ENCODE assay signal across 16 cellular contexts in the genomic region with DNA sequence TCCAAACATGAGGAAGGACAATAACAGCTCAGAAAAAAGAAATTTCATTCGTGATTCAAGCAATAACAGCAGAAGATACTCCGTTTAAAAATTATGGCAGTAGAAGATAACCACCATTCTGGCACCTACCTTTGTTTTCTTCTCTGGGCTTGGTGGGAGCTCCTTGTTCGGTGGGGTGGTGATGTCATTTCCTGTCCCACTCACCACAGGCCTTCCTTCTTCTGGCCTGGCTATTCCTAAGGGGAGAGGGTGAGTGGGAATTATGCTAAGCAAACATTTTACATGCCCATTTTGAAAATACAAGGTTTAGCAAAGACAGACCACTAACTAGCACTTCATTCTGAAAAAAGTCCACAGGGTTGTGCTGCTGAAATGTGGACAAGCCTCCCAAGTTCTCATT.
DNase-seq lines count a peak whose midpoint lies in the region; ATAC-seq and TF ChIP-seq lines count a peak whose summit lies in the region.
"Had no signal": no experiment of that assay in that cellular context is flagged by ENCODE, and none has a peak within 500 bp of the region (broad histone marks: within the 10 kb centered on the region; RNA-seq: fewer than 3 reads in every experiment).

No MANE protein-coding gene starts in this region.

- H3K9me1 ChIP-seq in IMR-90 (ENCODE audit: insufficient read depth, low read length) = no peaks in the 10 kb centered on the region; the same call in 1 of the 2 replicates

- no peak overlapping the region for H2BK5ac ChIP-seq in IMR-90 (ENCODE audit: low read depth, low read length, poor library complexity, severe bottlenecking)

- no peaks in the 10 kb centered on the region for H3K27me3 Mint-ChIP-seq in CD4-positive, CD25-positive, alpha-beta regulatory T cell
- H3K27me3 Mint-ChIP-seq in memory B cell = no peaks in the 10 kb centered on the region
- H3K27me3 Mint-ChIP-seq in activated T-helper 2 cell treated with anti-CD3 and anti-CD28 coated beads, Interferon-gamma antibody, Interleukin-2, Interleukin-4, amounts not matched to agents 10 μg/mL and 5 μg/mL and 100 μg/mL, durations not matched to agents 14 hours and 24 hours and 36 hours (ENCODE audit: low read depth) = no peaks in the 10 kb centered on the region
- H3K27me3 Mint-ChIP-seq: B cell; naive thymus-derived CD4-positive, alpha-beta T cell had no signal

- no peaks in the 10 kb centered on the region for H3K27me3 ChIP-seq in CD4-positive, CD25-positive, alpha-beta regulatory T cell (ENCODE audit: control insufficient read depth, insufficient read depth, low read length)
- no peaks in the 10 kb centered on the region for H3K27me3 ChIP-seq in IMR-90 (ENCODE audit: control insufficient read depth, insufficient read depth, low read length)
- H3K27me3 ChIP-seq: adrenal gland had no signal

- H3K79me2 ChIP-seq in OCI-LY7 (ENCODE audit: insufficient read depth, low read depth, low read length) = no peaks in the 10 kb centered on the region

- no peak overlapping the region for H2AK5ac ChIP-seq in IMR-90 (ENCODE audit: low read depth, low read length)

- H2AFZ ChIP-seq in IMR-90 (replicated peaks; ENCODE audit: low read length, poor library complexity) = no peak overlapping the region
- no peak overlapping the region for H2AFZ ChIP-seq in OCI-LY7 (ENCODE audit: low read length)

- H3K9ac ChIP-seq in IMR-90 (ENCODE audit: low read depth, low read length) = no peak overlapping the region

- no peak overlapping the region for H3K4me3 ChIP-seq in CD4-positive, CD25-positive, alpha-beta regulatory T cell (ENCODE audit: low read depth, low read length)
- H3K4me3 ChIP-seq in IMR-90 (ENCODE audit: insufficient read depth, low read depth, low read length) (no peak overlapping the region), cardiac fibroblast (replicated peaks in 1 of 2; ENCODE audit: low read depth in 2 of 2, low read length in 2 of 2) (no peak overlapping the region), OCI-LY7 (ENCODE audit: low read depth, low read length, poor library complexity, severe bottlenecking) (no peak overlapping the region)
- H3K4me3 ChIP-seq: adrenal gland had no signal

- H3K56ac ChIP-seq in IMR-90 (ENCODE audit: extremely low read depth, insufficient read depth, low read length) = no peak overlapping the region

- intact Hi-C loops in IMR-90 (cut with micrococcal nuclease) = loop anchor here (5.0 to 10.0 kb wide), 2 partner anchors 115 to 278 kb away; no protein-coding TSS in a partner anchor
- intact Hi-C loops in activated T-helper 2 cell treated with anti-CD3 and anti-CD28 coated beads, Interferon-gamma antibody, Interleukin-2, Interleukin-4, amounts not matched to agents 10 μg/mL and 5 μg/mL and 100 μg/mL, durations not matched to agents 14 hours and 24 hours and 36 hours (cut with micrococcal nuclease) = no loop called here
- intact Hi-C loops in OCI-LY7 (cut with micrococcal nuclease; ENCODE audit: unreplicated experiment) = no loop called here

- BruUV-seq in IMR-90 (replicated peaks; lab: Mats Ljungman, UMichigan) = no TSS peak
- BruUV-seq in OCI-LY7 (replicated peaks; lab: Mats Ljungman, UMichigan) = no TSS peak

- CTCF ChIA-PET in IMR-90 (lab: Yijun Ruan, JAX) (no interaction called here), OCI-LY7 (lab: Charles Lee; ENCODE audit: unreplicated experiment) (no interaction called here)

- no peak overlapping the region for H2BK120ac ChIP-seq in IMR-90 (ENCODE audit: low read depth, low read length)

- H3K4ac ChIP-seq in IMR-90 (ENCODE audit: low read depth, low read length) = no peak overlapping the region

- dilution Hi-C loops in IMR-90 (cut with HindIII; ENCODE audit: low sequenced_read_pairs, unreplicated experiment) = no loop called here

- peak overlapping the region in 2 of 3 donors; percentile 6 to 51 for H3K27ac Mint-ChIP-seq in CD4-positive, CD25-positive, alpha-beta regulatory T cell
- H3K27ac Mint-ChIP-seq in memory B cell = peak overlapping the region; percentile 80
- H3K27ac Mint-ChIP-seq in activated T-helper 2 cell treated with anti-CD3 and anti-CD28 coated beads, Interferon-gamma antibody, Interleukin-2, Interleukin-4, amounts not matched to agents 10 μg/mL and 5 μg/mL and 100 μg/mL, durations not matched to agents 14 hours and 24 hours and 36 hours = no peak overlapping the region
- H3K27ac Mint-ChIP-seq: B cell had no signal

- no peak overlapping the region for H3K14ac ChIP-seq in IMR-90 (replicated peaks; ENCODE audit: low read depth, low read length)

- no peaks in the 10 kb centered on the region for H3K4me1 ChIP-seq in CD4-positive, CD25-positive, alpha-beta regulatory T cell (ENCODE audit: control insufficient read depth, insufficient read depth, low read length, poor library complexity, severe bottlenecking)
- H3K4me1 ChIP-seq in IMR-90 (ENCODE audit: control insufficient read depth, insufficient read depth, low read length) = no peaks in the 10 kb centered on the region
- no peaks in the 10 kb centered on the region for H3K4me1 ChIP-seq in OCI-LY7 (ENCODE audit: insufficient read depth, low read length, poor library complexity, severe bottlenecking)
- H3K4me1 ChIP-seq: adrenal gland had no signal

- peaks cover 21% of the 10 kb centered on the region for H3K36me3 ChIP-seq in CD4-positive, CD25-positive, alpha-beta regulatory T cell (ENCODE audit: control insufficient read depth, insufficient read depth, low read length)
- peaks cover 35% of the 10 kb centered on the region for H3K36me3 ChIP-seq in IMR-90 (ENCODE audit: control insufficient read depth, insufficient read depth, low read length)
- H3K36me3 ChIP-seq in OCI-LY7 (ENCODE audit: insufficient read depth, low read length) = no peaks in the 10 kb centered on the region

- peak overlapping the region; percentile 6 for H3K27ac ChIP-seq in CD4-positive, CD25-positive, alpha-beta regulatory T cell (ENCODE audit: insufficient read depth, low read length, poor library complexity, severe bottlenecking)
- H3K27ac ChIP-seq in IMR-90 (ENCODE audit: insufficient read depth, low read length) (no peak overlapping the region), OCI-LY7 (ENCODE audit: low read depth, low read length, poor library complexity, severe bottlenecking) (no peak overlapping the region)

- H4K5ac ChIP-seq in IMR-90 (ENCODE audit: low read depth, low read length) = no peak overlapping the region

- in situ Hi-C loops in IMR-90 (cut with MboI; ENCODE audit: low sequenced_read_pairs) = no loop called here

- no peaks in the 10 kb centered on the region for H3K9me2 ChIP-seq in OCI-LY7 (ENCODE audit: insufficient read depth, low read length)

- no peak overlapping the region for H4K91ac ChIP-seq in IMR-90 (ENCODE audit: insufficient read depth, low read depth, low read length)

- TF ChIP-seq CTCF in IMR-90 (conservative IDR thresholded peaks at IDR 0.05; ENCODE audit: low read depth, low read length) = no peak
- no peak for TF ChIP-seq CTCF in cardiac fibroblast (IDR thresholded peaks at IDR 0.05; ENCODE audit: low read depth, low read length)
- no peak for TF ChIP-seq CTCF in OCI-LY7 (conservative IDR thresholded peaks at IDR 0.05; ENCODE audit: low read length)

- POLR2A ChIA-PET in IMR-90 (lab: Charles Lee; ENCODE audit: unreplicated experiment) = no interaction called here
- POLR2A ChIA-PET in OCI-LY7 (lab: Charles Lee) = no interaction called here

- no peak overlapping the region for H4K8ac ChIP-seq in IMR-90 (ENCODE audit: low read depth in 2 of 2, low read length in 2 of 2)

- 0 out of 2 replicates have a peak overlapping the region, but pooled peaks have one; percentile 33 for H3K23ac ChIP-seq in IMR-90 (ENCODE audit: low read depth, low read length)

- no peak for TF ChIP-seq POLR2A in IMR-90 (IDR thresholded peaks at IDR 0.05; ENCODE audit: low read depth, low read length)

- H3K4me1 Mint-ChIP-seq in CD4-positive, CD25-positive, alpha-beta regulatory T cell = peaks cover 8 to 17% (median 12%) of the 10 kb centered on the region in 4 donors
- peaks cover 3% of the 10 kb centered on the region for H3K4me1 Mint-ChIP-seq in memory B cell
- no peaks in the 10 kb centered on the region for H3K4me1 Mint-ChIP-seq in activated T-helper 2 cell treated with anti-CD3 and anti-CD28 coated beads, Interferon-gamma antibody, Interleukin-2, Interleukin-4, amounts not matched to agents 10 μg/mL and 5 μg/mL and 100 μg/mL, durations not matched to agents 14 hours and 24 hours and 36 hours (ENCODE audit: low read depth)

- H3K4me2 ChIP-seq in IMR-90 (ENCODE audit: low read depth, low read length) (no peak overlapping the region), OCI-LY7 (ENCODE audit: low read length) (no peak overlapping the region)

- H3K9me3 Mint-ChIP-seq in CD4-positive, CD25-positive, alpha-beta regulatory T cell = no peaks in the 10 kb centered on the region
- H3K9me3 Mint-ChIP-seq in memory B cell = no peaks in the 10 kb centered on the region
- no peaks in the 10 kb centered on the region for H3K9me3 Mint-ChIP-seq in activated T-helper 2 cell treated with anti-CD3 and anti-CD28 coated beads, Interferon-gamma antibody, Interleukin-2, Interleukin-4, amounts not matched to agents 10 μg/mL and 5 μg/mL and 100 μg/mL, durations not matched to agents 14 hours and 24 hours and 36 hours
- H3K9me3 Mint-ChIP-seq: naive thymus-derived CD4-positive, alpha-beta T cell had no signal

- peaks cover 12% of the 10 kb centered on the region for H3K36me3 Mint-ChIP-seq in CD4-positive, CD25-positive, alpha-beta regulatory T cell
- peaks cover 8% of the 10 kb centered on the region for H3K36me3 Mint-ChIP-seq in memory B cell
- peaks cover 21% of the 10 kb centered on the region for H3K36me3 Mint-ChIP-seq in activated T-helper 2 cell treated with anti-CD3 and anti-CD28 coated beads, Interferon-gamma antibody, Interleukin-2, Interleukin-4, amounts not matched to agents 10 μg/mL and 5 μg/mL and 100 μg/mL, durations not matched to agents 14 hours and 24 hours and 36 hours (ENCODE audit: low read depth)

- H3K4me3 Mint-ChIP-seq in CD4-positive, CD25-positive, alpha-beta regulatory T cell = no peak overlapping the region
- H3K4me3 Mint-ChIP-seq in memory B cell = no peak overlapping the region
- no peak overlapping the region for H3K4me3 Mint-ChIP-seq in activated T-helper 2 cell treated with anti-CD3 and anti-CD28 coated beads, Interferon-gamma antibody, Interleukin-2, Interleukin-4, amounts not matched to agents 10 μg/mL and 5 μg/mL and 100 μg/mL, durations not matched to agents 14 hours and 24 hours and 36 hours (ENCODE audit: low read depth)
- H3K4me3 Mint-ChIP-seq: B cell; naive thymus-derived CD4-positive, alpha-beta T cell had no signal

- H3K18ac ChIP-seq in IMR-90 (ENCODE audit: low read depth, low read length) = no peak overlapping the region

- no peak for ATAC-seq in CD4-positive, CD25-positive, alpha-beta regulatory T cell (ENCODE audit: low read depth in 2 of 2)
- ATAC-seq in IMR-90 (ENCODE audit: low read depth) = no peak
- no peak for ATAC-seq in memory B cell (ENCODE audit: low read depth)
- ATAC-seq in HG02973 (IDR thresholded peaks at IDR 0.05; ENCODE audit: unreplicated experiment) = no peak
- ATAC-seq: left lobe of liver; naive thymus-derived CD4-positive, alpha-beta T cell had no signal

- H4K20me1 ChIP-seq in IMR-90 (ENCODE audit: insufficient read depth, low read length) (peaks cover 13% of the 10 kb centered on the region; the same call in 1 of the 2 replicates), OCI-LY7 (ENCODE audit: insufficient read depth, low read length) (no peaks in the 10 kb centered on the region)

- TF ChIP-seq RAD21 in IMR-90 (IDR thresholded peaks at IDR 0.05; ENCODE audit: low read length) = no peak

- DNase-seq in CD4-positive, CD25-positive, alpha-beta regulatory T cell = no peak
- DNase-seq in IMR-90 (peak; percentile 37), cardiac fibroblast (ENCODE audit: low read depth in 2 of 2) (peak; percentile 20 to 56), memory B cell (ENCODE audit: low spot score in 2 of 2) (no peak), NCI-H2196 treated with DMSO at 0.1 percent for 48 hours (lab: John Stamatoyannopoulos, UW; ENCODE audit: unreplicated experiment) (no peak), OCI-LY7 (ENCODE audit: low spot score) (no peak)
- DNase-seq in activated T-helper 2 cell treated with anti-CD3 and anti-CD28 coated beads, Interferon-gamma antibody, Interleukin-2, Interleukin-4, amounts not matched to agents 10 μg/mL and 5 μg/mL and 100 μg/mL, durations not matched to agents 14 hours and 24 hours and 36 hours (ENCODE audit: low spot score) = no peak
- DNase-seq: activated CD4-positive, alpha-beta T cell treated with anti-CD3 and anti-CD28 coated beads for 1 hour; naive thymus-derived CD4-positive, alpha-beta T cell; NCI-H187; NCI-H748 treated with DMSO at 0.1 percent for 48 hours; RPMI8226 had no signal

- H2AK9ac ChIP-seq in IMR-90 (replicated peaks; ENCODE audit: low read depth, low read length, poor library complexity) = no peak overlapping the region

- no CpG with 5 or more reads among the region's 3 CpGs for WGBS in IMR-90 (ENCODE audit: extremely low coverage in 2 of 2, insufficient read length in 1 of 2), 2 experiments

- H3K79me1 ChIP-seq in IMR-90 (ENCODE audit: low read depth in 1 of 2, low read length in 2 of 2) = peaks cover 39 to 54% of the 10 kb centered on the region in 2 experiments

- no peak overlapping the region for H2BK20ac ChIP-seq in IMR-90 (ENCODE audit: low read depth, low read length)

- no peaks in the 10 kb centered on the region for H3K9me3 ChIP-seq in CD4-positive, CD25-positive, alpha-beta regulatory T cell (ENCODE audit: control insufficient read depth in 2 of 2, low read length in 2 of 2)
- no peaks in the 10 kb centered on the region for H3K9me3 ChIP-seq in IMR-90 (ENCODE audit: control insufficient read depth, insufficient read depth, low read length)
- H3K9me3 ChIP-seq in OCI-LY7 (ENCODE audit: low read length) = no peaks in the 10 kb centered on the region
- H3K9me3 ChIP-seq: adrenal gland had no signal

- H2BK15ac ChIP-seq in IMR-90 (ENCODE audit: low read depth, low read length) = no peak overlapping the region

Comparison
In these comparisons a context has a peak if more than half of its experiments do, and no peak if none do; other contexts are left out.
1. DNase-seq: peak in IMR-90 (single experiment) and cardiac fibroblast (2 of 2); none in CD4-positive, CD25-positive, alpha-beta regulatory T cell (0 of 3), memory B cell (0 of 2), activated T-helper 2 cell treated with anti-CD3 and anti-CD28 coated beads, Interferon-gamma antibody, Interleukin-2, Interleukin-4, amounts not matched to agents 10 μg/mL and 5 μg/mL and 100 μg/mL, durations not matched to agents 14 hours and 24 hours and 36 hours (single experiment), NCI-H2196 treated with DMSO at 0.1 percent for 48 hours (single experiment) and OCI-LY7 (single experiment).